1 cellular context compared by ENCODE assay signal in the genomic region with DNA sequence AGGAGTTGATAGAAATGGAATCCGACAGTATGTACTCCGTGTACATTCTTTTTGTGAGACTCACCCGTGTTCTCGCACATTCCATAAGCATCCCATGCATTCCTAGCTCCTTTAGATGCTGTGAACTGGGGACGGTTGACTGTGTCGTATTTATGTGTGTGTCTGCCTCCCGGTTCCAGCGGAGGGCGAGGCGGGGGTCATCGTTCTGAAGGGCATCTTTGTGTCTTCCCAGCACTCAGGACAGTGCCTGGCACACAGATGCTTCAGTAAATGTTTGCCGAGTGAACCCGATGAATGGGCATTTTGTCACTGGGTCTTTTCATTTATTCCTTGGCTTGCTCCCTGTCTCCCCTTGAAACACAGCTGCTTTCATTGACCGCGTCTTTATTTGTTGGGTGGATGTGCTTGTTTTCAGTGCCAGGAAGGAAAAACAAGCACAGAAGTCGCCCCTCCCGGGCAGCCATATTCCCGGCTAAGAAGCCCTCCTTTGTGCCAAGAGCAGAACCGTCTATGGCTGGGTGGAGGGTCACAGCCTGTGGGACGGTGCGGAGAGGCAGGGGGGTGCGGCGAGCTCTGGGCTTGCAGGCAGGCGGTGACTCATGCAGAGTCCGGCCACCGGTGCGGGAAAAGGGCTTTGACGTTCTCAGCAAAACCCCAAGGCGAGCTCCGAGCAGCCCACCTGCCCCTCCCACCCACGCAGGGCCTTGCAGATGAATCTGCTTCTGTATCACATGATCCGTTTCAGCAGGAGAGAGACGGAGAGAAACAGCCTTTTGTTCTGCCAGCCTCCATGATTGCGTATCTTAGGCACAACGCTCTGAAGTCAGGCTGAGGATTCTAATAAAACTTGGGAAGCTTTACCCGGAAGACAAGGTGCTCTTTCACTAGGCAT.
TF ChIP-seq lines count a peak whose summit lies in the region.

No MANE protein-coding gene starts in this region.

TF ChIP-seq in HepG2, 621 proteins besides CTCF, POLR2A, EP300 and RAD21 (continued from another document and continues in another):
- TF ChIP-seq HMGXB3 (CRISPR knock-in tag; IDR thresholded peaks at IDR 0.05; ENCODE audit: borderline replicate concordance) (peak; percentile 64; the same call in 1 of the 2 replicates), ZBTB7B (CRISPR knock-in tag; IDR thresholded peaks at IDR 0.05) (peak; percentile 67), TSC22D2 (CRISPR knock-in tag; IDR thresholded peaks at IDR 0.05; ENCODE audit: borderline replicate concordance) (no peak), SP4 (CRISPR knock-in tag; IDR thresholded peaks at IDR 0.05) (peak; percentile 72), ZNF274 (CRISPR knock-in tag; IDR thresholded peaks at IDR 0.05) (no peak), JARID2 (CRISPR knock-in tag; IDR thresholded peaks at IDR 0.05; ENCODE audit: insufficient replicate concordance) (peak; percentile 62), ZSCAN9 (CRISPR knock-in tag; IDR thresholded peaks at IDR 0.05; ENCODE audit: borderline replicate concordance) (0 out of 2 replicates have a peak, but pooled peaks have one; percentile 37), MXD4 (CRISPR knock-in tag; IDR thresholded peaks at IDR 0.05) (0 out of 2 replicates have a peak, but pooled peaks have one; percentile 49), SIN3B (IDR thresholded peaks at IDR 0.05; ENCODE audit: low read length) (no peak), YEATS2 (CRISPR knock-in tag; IDR thresholded peaks at IDR 0.05; ENCODE audit: borderline replicate concordance) (peak; percentile 54; the same call in 1 of the 2 replicates), ZNF232 (CRISPR knock-in tag; IDR thresholded peaks at IDR 0.05; ENCODE audit: borderline replicate concordance) (peak; percentile 85), SOX5 (CRISPR knock-in tag; IDR thresholded peaks at IDR 0.05; ENCODE audit: borderline replicate concordance) (peak; percentile 19; the same call in 1 of the 2 replicates), ZMYM3 (CRISPR knock-in tag; IDR thresholded peaks at IDR 0.05) (peak; percentile 36; the same call in 1 of the 2 replicates), MAF1 (CRISPR knock-in tag; IDR thresholded peaks at IDR 0.05; ENCODE audit: borderline replicate concordance) (peak; percentile 85; the same call in 1 of the 2 replicates), ZBTB8A (CRISPR knock-in tag; IDR thresholded peaks at IDR 0.05; ENCODE audit: borderline replicate concordance, low read depth) (no peak), BRCA1 (CRISPR knock-in tag; IDR thresholded peaks at IDR 0.05) (0 out of 2 replicates have a peak, but pooled peaks have one; percentile 31), ZNF589 (CRISPR knock-in tag; conservative IDR thresholded peaks at IDR 0.05) (no peak), YEATS4 (CRISPR knock-in tag; IDR thresholded peaks at IDR 0.05; ENCODE audit: borderline replicate concordance) (peak; percentile 51; the same call in 1 of the 2 replicates), ZSCAN20 (CRISPR knock-in tag; IDR thresholded peaks at IDR 0.05; ENCODE audit: borderline replicate concordance) (no peak), ZNF350 (CRISPR knock-in tag; IDR thresholded peaks at IDR 0.05; ENCODE audit: borderline replicate concordance, low read depth) (peak; percentile 31; the same call in 1 of the 2 replicates), ISL2 (CRISPR knock-in tag; IDR thresholded peaks at IDR 0.05) (peak; percentile 61; the same call in 1 of the 2 replicates), ZNF629 (CRISPR knock-in tag; conservative IDR thresholded peaks at IDR 0.05) (peak; percentile 36; the same call in 1 of the 2 replicates), ZNF83 (CRISPR knock-in tag; IDR thresholded peaks at IDR 0.05; ENCODE audit: borderline replicate concordance) (peak; percentile 32; the same call in 1 of the 2 replicates), SALL1 (CRISPR knock-in tag; IDR thresholded peaks at IDR 0.05) (peak; percentile 18; the same call in 1 of the 2 replicates), ZNF619 (CRISPR knock-in tag; IDR thresholded peaks at IDR 0.05) (no peak), TFDP2 (CRISPR knock-in tag; IDR thresholded peaks at IDR 0.05) (no peak), SETDB1 (CRISPR knock-in tag; IDR thresholded peaks at IDR 0.05; ENCODE audit: borderline replicate concordance) (no peak), FOSL1 (CRISPR knock-in tag; IDR thresholded peaks at IDR 0.05; ENCODE audit: borderline replicate concordance) (peak; percentile 71), ZNF10 (CRISPR knock-in tag; IDR thresholded peaks at IDR 0.05; ENCODE audit: borderline replicate concordance, low read depth) (no peak), EZH2 (conservative IDR thresholded peaks at IDR 0.05; ENCODE audit: low read depth, low read length) (0 out of 2 replicates have a peak, but pooled peaks have one; percentile 47), SIX1 (CRISPR knock-in tag; IDR thresholded peaks at IDR 0.05; ENCODE audit: borderline replicate concordance) (no peak), ZNF331 (CRISPR knock-in tag; IDR thresholded peaks at IDR 0.05) (0 out of 2 replicates have a peak, but pooled peaks have one; percentile 9), HNF1B (CRISPR knock-in tag; IDR thresholded peaks at IDR 0.05) (peak; percentile 69; the same call in 1 of the 2 replicates), NCOA2 (CRISPR knock-in tag; IDR thresholded peaks at IDR 0.05) (peak; percentile 26), ZNF766 (CRISPR knock-in tag; IDR thresholded peaks at IDR 0.05; ENCODE audit: borderline replicate concordance) (0 out of 2 replicates have a peak, but pooled peaks have one; percentile 28), THAP11 (CRISPR knock-in tag; IDR thresholded peaks at IDR 0.05) (peak; percentile 44; the same call in 1 of the 2 replicates), ZNF772 (CRISPR knock-in tag; IDR thresholded peaks at IDR 0.05) (0 out of 2 replicates have a peak, but pooled peaks have one; percentile 38), CCAR2 (optimal IDR thresholded peaks at IDR 0.05; ENCODE audit: low read depth, low read length) (no peak)
- TF ChIP-seq, protein P1, sequence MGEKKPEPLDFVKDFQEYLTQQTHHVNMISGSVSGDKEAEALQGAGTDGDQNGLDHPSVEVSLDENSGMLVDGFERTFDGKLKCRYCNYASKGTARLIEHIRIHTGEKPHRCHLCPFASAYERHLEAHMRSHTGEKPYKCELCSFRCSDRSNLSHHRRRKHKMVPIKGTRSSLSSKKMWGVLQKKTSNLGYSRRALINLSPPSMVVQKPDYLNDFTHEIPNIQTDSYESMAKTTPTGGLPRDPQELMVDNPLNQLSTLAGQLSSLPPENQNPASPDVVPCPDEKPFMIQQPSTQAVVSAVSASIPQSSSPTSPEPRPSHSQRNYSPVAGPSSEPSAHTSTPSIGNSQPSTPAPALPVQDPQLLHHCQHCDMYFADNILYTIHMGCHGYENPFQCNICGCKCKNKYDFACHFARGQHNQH (CRISPR knock-in tag; IDR thresholded peaks at IDR 0.05), result 0 out of 2 replicates have a peak, but pooled peaks have one; percentile 20
- TF ChIP-seq, protein P2, sequence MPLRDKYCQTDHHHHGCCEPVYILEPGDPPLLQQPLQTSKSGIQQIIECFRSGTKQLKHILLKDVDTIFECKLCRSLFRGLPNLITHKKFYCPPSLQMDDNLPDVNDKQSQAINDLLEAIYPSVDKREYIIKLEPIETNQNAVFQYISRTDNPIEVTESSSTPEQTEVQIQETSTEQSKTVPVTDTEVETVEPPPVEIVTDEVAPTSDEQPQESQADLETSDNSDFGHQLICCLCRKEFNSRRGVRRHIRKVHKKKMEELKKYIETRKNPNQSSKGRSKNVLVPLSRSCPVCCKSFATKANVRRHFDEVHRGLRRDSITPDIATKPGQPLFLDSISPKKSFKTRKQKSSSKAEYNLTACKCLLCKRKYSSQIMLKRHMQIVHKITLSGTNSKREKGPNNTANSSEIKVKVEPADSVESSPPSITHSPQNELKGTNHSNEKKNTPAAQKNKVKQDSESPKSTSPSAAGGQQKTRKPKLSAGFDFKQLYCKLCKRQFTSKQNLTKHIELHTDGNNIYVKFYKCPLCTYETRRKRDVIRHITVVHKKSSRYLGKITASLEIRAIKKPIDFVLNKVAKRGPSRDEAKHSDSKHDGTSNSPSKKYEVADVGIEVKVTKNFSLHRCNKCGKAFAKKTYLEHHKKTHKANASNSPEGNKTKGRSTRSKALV (CRISPR knock-in tag; IDR thresholded peaks at IDR 0.05), result 0 out of 2 replicates have a peak, but pooled peaks have one; percentile 22
- TF ChIP-seq, protein P3, sequence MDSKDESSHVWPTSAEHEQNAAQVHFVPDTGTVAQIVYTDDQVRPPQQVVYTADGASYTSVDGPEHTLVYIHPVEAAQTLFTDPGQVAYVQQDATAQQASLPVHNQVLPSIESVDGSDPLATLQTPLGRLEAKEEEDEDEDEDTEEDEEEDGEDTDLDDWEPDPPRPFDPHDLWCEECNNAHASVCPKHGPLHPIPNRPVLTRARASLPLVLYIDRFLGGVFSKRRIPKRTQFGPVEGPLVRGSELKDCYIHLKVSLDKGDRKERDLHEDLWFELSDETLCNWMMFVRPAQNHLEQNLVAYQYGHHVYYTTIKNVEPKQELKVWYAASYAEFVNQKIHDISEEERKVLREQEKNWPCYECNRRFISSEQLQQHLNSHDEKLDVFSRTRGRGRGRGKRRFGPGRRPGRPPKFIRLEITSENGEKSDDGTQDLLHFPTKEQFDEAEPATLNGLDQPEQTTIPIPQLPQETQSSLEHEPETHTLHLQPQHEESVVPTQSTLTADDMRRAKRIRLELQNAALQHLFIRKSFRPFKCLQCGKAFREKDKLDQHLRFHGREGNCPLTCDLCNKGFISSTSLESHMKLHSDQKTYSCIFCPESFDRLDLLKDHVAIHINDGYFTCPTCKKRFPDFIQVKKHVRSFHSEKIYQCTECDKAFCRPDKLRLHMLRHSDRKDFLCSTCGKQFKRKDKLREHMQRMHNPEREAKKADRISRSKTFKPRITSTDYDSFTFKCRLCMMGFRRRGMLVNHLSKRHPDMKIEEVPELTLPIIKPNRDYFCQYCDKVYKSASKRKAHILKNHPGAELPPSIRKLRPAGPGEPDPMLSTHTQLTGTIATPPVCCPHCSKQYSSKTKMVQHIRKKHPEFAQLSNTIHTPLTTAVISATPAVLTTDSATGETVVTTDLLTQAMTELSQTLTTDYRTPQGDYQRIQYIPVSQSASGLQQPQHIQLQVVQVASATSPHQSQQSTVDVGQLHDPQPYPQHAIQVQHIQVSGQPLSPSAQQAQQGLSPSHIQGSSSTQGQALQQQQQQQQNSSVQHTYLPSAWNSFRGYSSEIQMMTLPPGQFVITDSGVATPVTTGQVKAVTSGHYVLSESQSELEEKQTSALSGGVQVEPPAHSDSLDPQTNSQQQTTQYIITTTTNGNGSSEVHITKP (CRISPR knock-in tag; IDR thresholded peaks at IDR 0.05; ENCODE audit: low read depth), result 0 out of 2 replicates have a peak, but pooled peaks have one; percentile 36
- TF ChIP-seq, protein P4, sequence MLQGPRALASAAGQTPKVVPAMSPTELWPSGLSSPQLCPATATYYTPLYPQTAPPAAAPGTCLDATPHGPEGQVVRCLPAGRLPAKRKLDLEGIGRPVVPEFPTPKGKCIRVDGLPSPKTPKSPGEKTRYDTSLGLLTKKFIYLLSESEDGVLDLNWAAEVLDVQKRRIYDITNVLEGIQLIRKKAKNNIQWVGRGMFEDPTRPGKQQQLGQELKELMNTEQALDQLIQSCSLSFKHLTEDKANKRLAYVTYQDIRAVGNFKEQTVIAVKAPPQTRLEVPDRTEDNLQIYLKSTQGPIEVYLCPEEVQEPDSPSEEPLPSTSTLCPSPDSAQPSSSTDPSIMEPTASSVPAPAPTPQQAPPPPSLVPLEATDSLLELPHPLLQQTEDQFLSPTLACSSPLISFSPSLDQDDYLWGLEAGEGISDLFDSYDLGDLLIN (CRISPR knock-in tag; IDR thresholded peaks at IDR 0.05; ENCODE audit: borderline replicate concordance), result 0 out of 2 replicates have a peak, but pooled peaks have one; percentile 40
